Comparison of ENCODE assay signal across 1 cellular context in the genomic region with DNA sequence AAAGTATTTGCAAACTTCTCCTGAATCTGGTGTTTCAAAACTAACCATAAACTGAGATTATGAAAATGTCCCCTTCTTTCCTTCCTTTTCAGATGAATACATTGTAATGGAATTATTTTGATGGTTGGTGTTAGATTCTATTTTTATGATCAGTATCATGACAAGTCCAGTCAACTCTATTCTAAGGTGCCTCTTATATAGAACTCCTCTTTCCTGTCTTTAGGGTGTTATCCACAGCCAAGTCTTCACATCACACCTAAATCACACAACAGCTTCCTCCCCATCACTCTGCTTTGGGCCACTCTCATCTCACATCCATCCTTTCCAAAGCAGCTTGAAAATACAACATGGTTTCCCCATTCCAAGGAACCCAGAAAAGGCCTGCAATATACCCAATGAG.
TF ChIP-seq lines count a peak whose summit lies in the region.

No MANE protein-coding gene starts in this region.

TF ChIP-seq in IMR-90, 13 proteins besides CTCF, POLR2A, EP300 and RAD21 (continued from another document):
- TF ChIP-seq BHLHE40 (IDR thresholded peaks at IDR 0.05; ENCODE audit: low read depth, low read length) (no peak), MAFK (IDR thresholded peaks at IDR 0.05; ENCODE audit: low read depth, low read length) (no peak), CEBPB (IDR thresholded peaks at IDR 0.05; ENCODE audit: low read depth, low read length) (no peak), FOS (IDR thresholded peaks at IDR 0.05; ENCODE audit: low read depth, low read length) (no peak), RCOR1 (IDR thresholded peaks at IDR 0.05; ENCODE audit: insufficient replicate concordance, low read length) (no peak), CHD1 (IDR thresholded peaks at IDR 0.05; ENCODE audit: low read depth, low read length) (no peak), NFE2L2 (IDR thresholded peaks at IDR 0.05; ENCODE audit: low read depth, low read length) (no peak), RFX5 (IDR thresholded peaks at IDR 0.05; ENCODE audit: low read depth, low read length) (no peak), MAZ (IDR thresholded peaks at IDR 0.05; ENCODE audit: borderline replicate concordance, low read depth, low read length) (no peak), MXI1 (IDR thresholded peaks at IDR 0.05; ENCODE audit: borderline replicate concordance, low read depth, low read length) (no peak)
- TF ChIP-seq, protein P1, sequence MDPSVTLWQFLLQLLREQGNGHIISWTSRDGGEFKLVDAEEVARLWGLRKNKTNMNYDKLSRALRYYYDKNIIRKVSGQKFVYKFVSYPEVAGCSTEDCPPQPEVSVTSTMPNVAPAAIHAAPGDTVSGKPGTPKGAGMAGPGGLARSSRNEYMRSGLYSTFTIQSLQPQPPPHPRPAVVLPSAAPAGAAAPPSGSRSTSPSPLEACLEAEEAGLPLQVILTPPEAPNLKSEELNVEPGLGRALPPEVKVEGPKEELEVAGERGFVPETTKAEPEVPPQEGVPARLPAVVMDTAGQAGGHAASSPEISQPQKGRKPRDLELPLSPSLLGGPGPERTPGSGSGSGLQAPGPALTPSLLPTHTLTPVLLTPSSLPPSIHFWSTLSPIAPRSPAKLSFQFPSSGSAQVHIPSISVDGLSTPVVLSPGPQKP (IDR thresholded peaks at IDR 0.05; ENCODE audit: borderline replicate concordance, low read depth, low read length) = no peak
